In genomic region chr18:2893676-2894075, GRCh38 we compare ENCODE assay signal across 18 cellular contexts. TPM values are rescaled to one million over a fixed set of nuclear protein-coding genes. Genes with fewer than 3 reads are reported as not detected.
DNase-seq lines count a peak whose midpoint lies in the region; ATAC-seq and FAIRE-seq lines count a peak whose summit lies in the region.
"Had no signal": no experiment of that assay in that cellular context is flagged by ENCODE, and none has a peak within 500 bp of the region (broad histone marks: within the 10 kb centered on the region; RNA-seq: fewer than 3 reads in every experiment).

No MANE protein-coding gene starts in this region.

- POLR2A ChIA-PET in activated CD4-positive, alpha-beta memory T cell treated with anti-CD3 and anti-CD28 coated beads, Interleukin-2, amount 10 ng/mL, durations not matched to agents 7 days and 5 days (lab: Charles Lee): interaction anchor here (0.8 to 3.7 kb wide), 2 partner anchors 11 to 12 kb away, joined by 3 to 25 read pairs; no protein-coding TSS in a partner anchor
- POLR2A ChIA-PET in activated CD4-positive, alpha-beta memory T cell treated with anti-CD3 and anti-CD28 coated beads for 36 hours (lab: Charles Lee): interaction anchor here (0.8 kb wide), 1 partner anchor 12 kb away, joined by 3 read pairs; no protein-coding TSS in a partner anchor

- no peak overlapping the region for H3K4ac ChIP-seq in neuronal stem cell (ENCODE audit: low read length)

- H3K23ac ChIP-seq in neuronal stem cell (ENCODE audit: low read depth, low read length, poor library complexity): no peak overlapping the region

- no peak overlapping the region for H3K9ac ChIP-seq in neuronal stem cell (ENCODE audit: low read depth, low read length, poor library complexity)

- peaks cover 10% of the 10 kb centered on the region in 2 donors for H3K4me1 ChIP-seq in neuronal stem cell (ENCODE audit: control insufficient read depth in 2 of 2, insufficient read depth in 1 of 2, low read depth in 1 of 2, low read length in 2 of 2)
- H3K4me1 ChIP-seq: Peyer's patch had no signal

- H3K36me3 ChIP-seq in neuronal stem cell (replicated peaks in 1 of 2; ENCODE audit: control insufficient read depth in 2 of 2, insufficient read depth in 2 of 2, low read length in 2 of 2): no peaks in the 10 kb centered on the region
- H3K36me3 ChIP-seq: Peyer's patch had no signal

- peak overlapping the region; percentile 50 for H3K4me3 Mint-ChIP-seq in activated CD4-positive, alpha-beta memory T cell treated with anti-CD3 and anti-CD28 coated beads, Interleukin-2, amount 10 ng/mL, durations not matched to agents 7 days and 5 days
- H3K4me3 Mint-ChIP-seq in activated CD4-positive, alpha-beta memory T cell treated with anti-CD3 and anti-CD28 coated beads for 36 hours: no peak overlapping the region
- no peak overlapping the region for H3K4me3 Mint-ChIP-seq in T-helper 17 cell
- H3K4me3 Mint-ChIP-seq: CD14-positive monocyte had no signal

- CTCF ChIA-PET in activated CD4-positive, alpha-beta memory T cell treated with anti-CD3 and anti-CD28 coated beads, Interleukin-2, amount 10 ng/mL, durations not matched to agents 7 days and 5 days (lab: Charles Lee): interaction anchor here (0.9 to 1.4 kb wide), 2 partner anchors 11 to 88 kb away, joined by 3 to 6 read pairs; no protein-coding TSS in a partner anchor
- CTCF ChIA-PET in activated CD4-positive, alpha-beta memory T cell treated with anti-CD3 and anti-CD28 coated beads for 36 hours (lab: Charles Lee): no interaction called here

- peaks cover 3% of the 10 kb centered on the region for H3K9me3 Mint-ChIP-seq in activated CD4-positive, alpha-beta memory T cell treated with anti-CD3 and anti-CD28 coated beads, Interleukin-2, amount 10 ng/mL, durations not matched to agents 7 days and 5 days
- peaks cover 12% of the 10 kb centered on the region for H3K9me3 Mint-ChIP-seq in activated CD4-positive, alpha-beta memory T cell treated with anti-CD3 and anti-CD28 coated beads for 36 hours

- H3K4me1 Mint-ChIP-seq in activated CD4-positive, alpha-beta memory T cell treated with anti-CD3 and anti-CD28 coated beads, Interleukin-2, amount 10 ng/mL, durations not matched to agents 7 days and 5 days: peaks cover 48% of the 10 kb centered on the region
- peaks cover 46% of the 10 kb centered on the region for H3K4me1 Mint-ChIP-seq in activated CD4-positive, alpha-beta memory T cell treated with anti-CD3 and anti-CD28 coated beads for 36 hours (ENCODE audit: low read depth)
- peaks cover 34% of the 10 kb centered on the region for H3K4me1 Mint-ChIP-seq in T-helper 17 cell

- no peak overlapping the region for H2AFZ ChIP-seq in neuronal stem cell (ENCODE audit: low read length)

- no peak overlapping the region for H2BK15ac ChIP-seq in neuronal stem cell (ENCODE audit: low read length)

- no peak overlapping the region for H3K14ac ChIP-seq in neuronal stem cell (ENCODE audit: low read length)

- H3K36me3 Mint-ChIP-seq in activated CD4-positive, alpha-beta memory T cell treated with anti-CD3 and anti-CD28 coated beads, Interleukin-2, amount 10 ng/mL, durations not matched to agents 7 days and 5 days (ENCODE audit: low read depth): peaks cover 7% of the 10 kb centered on the region
- H3K36me3 Mint-ChIP-seq in activated CD4-positive, alpha-beta memory T cell treated with anti-CD3 and anti-CD28 coated beads for 36 hours: peaks cover 5% of the 10 kb centered on the region
- H3K36me3 Mint-ChIP-seq in T-helper 17 cell (ENCODE audit: low read depth): no peaks in the 10 kb centered on the region

- intact Hi-C loops in activated CD4-positive, alpha-beta memory T cell treated with anti-CD3 and anti-CD28 coated beads for 36 hours (cut with micrococcal nuclease): no loop called here
- intact Hi-C loops in left ventricle myocardium superior (cut with micrococcal nuclease): no loop called here

- no peak overlapping the region for H3K4me2 ChIP-seq in neuronal stem cell (ENCODE audit: insufficient read depth, low read length, poor library complexity, severe bottlenecking)

- H3K27ac Mint-ChIP-seq in activated CD4-positive, alpha-beta memory T cell treated with anti-CD3 and anti-CD28 coated beads, Interleukin-2, amount 10 ng/mL, durations not matched to agents 7 days and 5 days: no peak overlapping the region
- no peak overlapping the region for H3K27ac Mint-ChIP-seq in activated CD4-positive, alpha-beta memory T cell treated with anti-CD3 and anti-CD28 coated beads for 36 hours
- H3K27ac Mint-ChIP-seq in T-helper 17 cell: peak overlapping the region; percentile 79

- no peaks in the 10 kb centered on the region for H3K79me1 ChIP-seq in neuronal stem cell (ENCODE audit: low read depth, low read length)

- H2BK12ac ChIP-seq in neuronal stem cell (ENCODE audit: low read length): no peak overlapping the region

- H2BK120ac ChIP-seq in neuronal stem cell (ENCODE audit: low read depth, low read length): no peak overlapping the region

- H2AK5ac ChIP-seq in neuronal stem cell (ENCODE audit: low read depth, low read length): no peak overlapping the region

- H3K27me3 ChIP-seq in neuronal stem cell (ENCODE audit: control insufficient read depth in 3 of 3, insufficient read depth in 3 of 3, low read depth in 1 of 3, low read length in 3 of 3): no peaks in the 10 kb centered on the region
- H3K27me3 ChIP-seq: Peyer's patch had no signal

- no peaks in the 10 kb centered on the region for H3K27me3 Mint-ChIP-seq in activated CD4-positive, alpha-beta memory T cell treated with anti-CD3 and anti-CD28 coated beads, Interleukin-2, amount 10 ng/mL, durations not matched to agents 7 days and 5 days
- H3K27me3 Mint-ChIP-seq in activated CD4-positive, alpha-beta memory T cell treated with anti-CD3 and anti-CD28 coated beads for 36 hours: no peaks in the 10 kb centered on the region
- H3K27me3 Mint-ChIP-seq in T-helper 17 cell: no peaks in the 10 kb centered on the region

- no peak for FAIRE-seq in GM19239 (lab: Jason Lieb, UNC)
- FAIRE-seq: G401.6, H1 had no signal

- H2BK5ac ChIP-seq in neuronal stem cell (ENCODE audit: low read length): no peak overlapping the region

- H3K9me3 ChIP-seq in T-helper 17 cell (ENCODE audit: control insufficient read depth, low read length, poor library complexity, severe bottlenecking) (no peaks in the 10 kb centered on the region), neuronal stem cell (replicated peaks in 1 of 2; ENCODE audit: control insufficient read depth in 2 of 2, insufficient read depth in 1 of 2, low read depth in 1 of 2, low read length in 2 of 2) (peaks cover 2 to 3% of the 10 kb centered on the region in 2 donors)
- H3K9me3 ChIP-seq: Peyer's patch had no signal

- H4K8ac ChIP-seq in neuronal stem cell (ENCODE audit: low read depth, low read length): no peak overlapping the region

- peak overlapping the region; percentile 15 for H3K18ac ChIP-seq in neuronal stem cell (ENCODE audit: low read length)

- H3K4me3 ChIP-seq in neuronal stem cell (ENCODE audit: low read length in 2 of 2): no peak overlapping the region
- H3K4me3 ChIP-seq: Peyer's patch had no signal

- no peak for DNase-seq in activated CD4-positive, alpha-beta memory T cell treated with anti-CD3 and anti-CD28 coated beads, Interleukin-2, amount 10 ng/mL, durations not matched to agents 7 days and 5 days
- no peak for DNase-seq in activated CD4-positive, alpha-beta memory T cell treated with anti-CD3 and anti-CD28 coated beads for 36 hours
- DNase-seq in T-helper 17 cell: no peak
- DNase-seq in left ventricle myocardium superior: no peak
- DNase-seq in neuronal stem cell (ENCODE audit: low spot score): no peak
- DNase-seq in caudate nucleus (lab: John Stamatoyannopoulos, UW): no peak
- no peak for DNase-seq in NCI-H1092 treated with DMSO at 0.1 percent for 48 hours (lab: John Stamatoyannopoulos, UW)
- DNase-seq in GM19239 (ENCODE audit: insufficient read length, low spot score): no peak
- DNase-seq: AML-193; COR-L47; NCI-H1694 treated with DMSO at 0.1 percent for 48 hours; NCI-H748 treated with DMSO at 0.1 percent for 48 hours; NK-92 treated with Interleukin-12 subunit alpha and Interleukin-12 subunit beta, amount 100 ng/mL, for 24 hours; Peyer's patch had no signal

- WGBS in neuronal stem cell (ENCODE audit: extremely low coverage in 2 of 2, insufficient read length in 2 of 2, insufficient replicate concordance in 1 of 2), 2 donors: no CpG with 5 or more reads among the region's 5 CpGs

- no peak for ATAC-seq in T-helper 17 cell
- ATAC-seq in left ventricle myocardium superior: peak; percentile 5

- H4K91ac ChIP-seq in neuronal stem cell (ENCODE audit: low read depth, low read length, poor library complexity): no peak overlapping the region

- H3K27ac ChIP-seq in neuronal stem cell (replicated peaks; ENCODE audit: low read length) (no peak overlapping the region), caudate nucleus (ENCODE audit: low read depth, low read length) (no peak overlapping the region)
- H3K27ac ChIP-seq: 22Rv1, Peyer's patch had no signal

RNA-seq across cellular contexts. Expression of gene EMILIN2, which starts 46.9 kb away (rescaled TPM):
- total RNA-seq in activated CD4-positive, alpha-beta memory T cell treated with anti-CD3 and anti-CD28 coated beads, Interleukin-2, amount 10 ng/mL, durations not matched to agents 7 days and 5 days: 10 to 100 TPM; 21.4 to 23.0 TPM
- 10 to 100 TPM; 18.7 to 20.1 TPM for total RNA-seq in activated CD4-positive, alpha-beta memory T cell treated with anti-CD3 and anti-CD28 coated beads for 36 hours
- total RNA-seq in T-helper 17 cell (1 to 10 TPM; 5.8 to 9.9 TPM), left ventricle myocardium superior (23.4 TPM)
- polyA plus RNA-seq in neuronal stem cell (2013, experiment 1 of 2): 4.1 TPM
- polyA plus RNA-seq in neuronal stem cell (2013, experiment 2 of 2): 3.2 TPM
